Comparison of ENCODE assay signal across 10 cellular contexts in the genomic region with DNA sequence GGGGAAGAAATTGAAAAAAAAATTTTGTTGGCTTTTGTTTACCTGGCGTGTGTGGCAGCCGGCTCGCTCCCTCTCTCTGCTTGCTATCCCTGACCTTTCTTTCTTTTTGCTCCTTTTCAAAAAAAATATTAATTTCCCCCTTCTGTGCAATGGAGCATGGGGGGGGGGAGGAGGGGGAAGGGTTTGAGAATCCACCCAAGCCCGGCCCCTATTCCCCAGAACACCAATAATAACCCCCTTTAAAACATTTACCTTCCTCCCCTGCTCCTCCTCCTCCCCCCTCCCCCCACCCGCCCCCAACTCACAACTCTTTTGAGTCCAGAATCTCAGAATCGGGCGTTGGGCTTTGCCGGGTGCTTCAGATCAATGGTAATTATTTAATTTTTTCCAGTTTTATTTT. TPM values are rescaled to one million over a fixed set of nuclear protein-coding genes. Genes with fewer than 3 reads are reported as not detected.
A peak's percentile ranks its signal among the peaks of the same experiment; 100 is the strongest.
DNase-seq lines count a peak whose midpoint lies in the region; ATAC-seq and TF ChIP-seq lines count a peak whose summit lies in the region.
"Had no signal": no experiment of that assay in that cellular context is flagged by ENCODE, and none has a peak within 500 bp of the region (broad histone marks: within the 10 kb centered on the region; RNA-seq: fewer than 3 reads in every experiment).

No MANE protein-coding gene starts in this region.

- in situ Hi-C loops in GM13976 (cut with MboI; ENCODE audit: low sequenced_read_pairs, unreplicated experiment), result no loop called here

- H3K9me3 Mint-ChIP-seq in T-helper 2 cell treated with Interferon-gamma antibody and Interleukin-4, amounts not matched to agents 5 μg/mL and 100 μg/mL, for 36 hours, result no peaks in the 10 kb centered on the region

- H3K4me2 ChIP-seq in fibroblast of lung (ENCODE audit: extremely low read depth, insufficient read depth, low read length), result peak overlapping the region; percentile 98

- DNase-seq in T-helper 2 cell treated with Interferon-gamma antibody and Interleukin-4, amounts not matched to agents 5 μg/mL and 100 μg/mL, for 36 hours (ENCODE audit: low spot score), result no peak
- no peak for DNase-seq in T-helper 2 cell
- no peak for DNase-seq in SK-N-MC (ENCODE audit: low read depth, low spot score)
- peak; percentile 53 to 57 for DNase-seq in fibroblast of lung (ENCODE audit: low read depth in 2 of 2)
- no peak for DNase-seq in 8988T
- no peak for DNase-seq in GM13976 (ENCODE audit: low spot score)
- DNase-seq: CD4-positive, CD25-positive, alpha-beta regulatory T cell; T-helper 9 cell had no signal

- H3K4me1 ChIP-seq in fibroblast of lung (ENCODE audit: control insufficient read depth, extremely low read depth, insufficient read depth, low read length) (peaks cover 25% of the 10 kb centered on the region), subcutaneous abdominal adipose tissue (ENCODE audit: control insufficient read depth in 5 of 5, insufficient read depth in 5 of 5, low read length in 5 of 5) (peaks cover 16 to 93% (median 88%) of the 10 kb centered on the region in 5 donors)

- peaks cover 11% of the 10 kb centered on the region for H3K4me1 Mint-ChIP-seq in T-helper 2 cell treated with Interferon-gamma antibody and Interleukin-4, amounts not matched to agents 5 μg/mL and 100 μg/mL, for 36 hours (ENCODE audit: low read depth)

- H3K9me3 ChIP-seq in SK-N-MC (ENCODE audit: low read depth, low read length) (no peaks in the 10 kb centered on the region), fibroblast of lung (ENCODE audit: control insufficient read depth, insufficient read depth, low read depth, low read length) (no peaks in the 10 kb centered on the region), subcutaneous abdominal adipose tissue (ENCODE audit: control insufficient read depth in 5 of 5, low read length in 5 of 5) (no peaks in the 10 kb centered on the region)

- H3K27ac Mint-ChIP-seq in T-helper 2 cell treated with Interferon-gamma antibody and Interleukin-4, amounts not matched to agents 5 μg/mL and 100 μg/mL, for 36 hours, result no peak overlapping the region

- H3K27me3 ChIP-seq in fibroblast of lung (ENCODE audit: control insufficient read depth, insufficient read depth, low read length) (no peaks in the 10 kb centered on the region), subcutaneous abdominal adipose tissue (ENCODE audit: control insufficient read depth in 5 of 5, insufficient read depth in 4 of 5, low read length in 5 of 5) (no peaks in the 10 kb centered on the region)

- H3K36me3 Mint-ChIP-seq in T-helper 2 cell treated with Interferon-gamma antibody and Interleukin-4, amounts not matched to agents 5 μg/mL and 100 μg/mL, for 36 hours (ENCODE audit: low read depth), result no peaks in the 10 kb centered on the region

- H3K27me3 Mint-ChIP-seq in T-helper 2 cell treated with Interferon-gamma antibody and Interleukin-4, amounts not matched to agents 5 μg/mL and 100 μg/mL, for 36 hours (ENCODE audit: low read depth), result peaks cover 66% of the 10 kb centered on the region

- H3K9ac ChIP-seq in SK-N-MC (ENCODE audit: insufficient read length) (peak overlapping the region; percentile 70), fibroblast of lung (ENCODE audit: insufficient read depth, low read length) (peak overlapping the region; percentile 60), subcutaneous abdominal adipose tissue (ENCODE audit: low read length in 5 of 5) (peak overlapping the region in 1 of 5 donors; percentile 23)

- H4K20me1 ChIP-seq in fibroblast of lung (ENCODE audit: control insufficient read depth, extremely low read depth, insufficient read depth, low read length), result no peaks in the 10 kb centered on the region

- TF ChIP-seq CTCF in fibroblast of lung (conservative IDR thresholded peaks at IDR 0.05 in 1 of 2, IDR thresholded peaks at IDR 0.05 in 1 of 2; ENCODE audit: low read depth in 1 of 2, low read length in 2 of 2) (no peak), GM13976 (IDR thresholded peaks at IDR 0.05; ENCODE audit: borderline replicate concordance, control extremely low read depth, extremely low read depth, insufficient read depth, missing control alignments) (no peak)

- H3K4me3 ChIP-seq in SK-N-MC (peak overlapping the region; percentile 89), fibroblast of lung (replicated peaks in 1 of 4; ENCODE audit: control extremely low read depth in 1 of 4, insufficient read depth in 1 of 4, low read depth in 3 of 4, low read length in 4 of 4) (peak overlapping the region; percentile 62 to 87 (median 73)), subcutaneous abdominal adipose tissue (ENCODE audit: low read depth in 1 of 5, low read length in 5 of 5) (peak overlapping the region; percentile 56 to 76 (median 69))

- ATAC-seq in HG03432 (IDR thresholded peaks at IDR 0.05; ENCODE audit: unreplicated experiment), result no peak

- no peak overlapping the region for H2AFZ ChIP-seq in fibroblast of lung (ENCODE audit: low read length)

- H3K79me2 ChIP-seq in fibroblast of lung (ENCODE audit: control insufficient read depth, insufficient read depth, low read length), result peaks cover 84% of the 10 kb centered on the region

- peak overlapping the region; percentile 97; the same call in 1 of the 2 replicates for H3K27ac ChIP-seq in SK-N-MC
- H3K27ac ChIP-seq in fibroblast of lung (ENCODE audit: insufficient read depth, low read length), result peak overlapping the region; percentile 96
- peak overlapping the region; percentile 99 for H3K27ac ChIP-seq in subcutaneous abdominal adipose tissue (ENCODE audit: low read depth, low read length)

- H3K36me3 ChIP-seq in SK-N-MC (ENCODE audit: insufficient read depth, low read length), result peaks cover 24% of the 10 kb centered on the region; the same call in 1 of the 2 replicates
- H3K36me3 ChIP-seq in fibroblast of lung (ENCODE audit: control insufficient read depth, insufficient read depth, low read length), result peaks cover 4% of the 10 kb centered on the region
- peaks cover 0 to 15% (median 4%) of the 10 kb centered on the region in 5 donors for H3K36me3 ChIP-seq in subcutaneous abdominal adipose tissue (ENCODE audit: control insufficient read depth in 5 of 5, insufficient read depth in 5 of 5, low read length in 5 of 5)

- peak overlapping the region; percentile 71 for H3K4me3 Mint-ChIP-seq in T-helper 2 cell treated with Interferon-gamma antibody and Interleukin-4, amounts not matched to agents 5 μg/mL and 100 μg/mL, for 36 hours

RNA-seq across cellular contexts. Expression of a gene that starts 28.4 kb away (rescaled TPM):
- total RNA-seq in fibroblast of lung, result 55.2 and 74.8 TPM in 2 replicates
- 35.7 and 75.9 TPM in 2 replicates for polyA plus RNA-seq in fibroblast of lung
- polyA plus RNA-seq in fibroblast of lung (2012), result 139 and 196 TPM in 2 replicates
- polyA minus RNA-seq in fibroblast of lung (ENCODE audit: low replicate concordance), result 272 and 385 TPM in 2 replicates

RNA-seq across cellular contexts. Expression of a gene that starts 54.3 kb away (rescaled TPM):
- total RNA-seq in fibroblast of lung, result not detected in 2 replicates
- polyA plus RNA-seq in fibroblast of lung, result 0.03 TPM in 1 of 2 replicates, not detected in the other
- not detected in 2 replicates for polyA plus RNA-seq in fibroblast of lung (2012)
- polyA minus RNA-seq in fibroblast of lung (ENCODE audit: low replicate concordance), result not detected in 2 replicates
- total RNA-seq: CD4-positive, CD25-positive, alpha-beta regulatory T cell had no signal
- polyA plus RNA-seq: CD4-positive, CD25-positive, alpha-beta regulatory T cell had no signal

Comparison
In these comparisons a context has a peak if more than half of its experiments do, and no peak if none do; other contexts are left out.
1. DNase-seq: peak in fibroblast of lung (2 of 2); none in T-helper 2 cell treated with Interferon-gamma antibody and Interleukin-4, amounts not matched to agents 5 μg/mL and 100 μg/mL, for 36 hours (single experiment), T-helper 2 cell (0 of 5), SK-N-MC (single experiment), 8988T (single experiment) and GM13976 (single experiment).
2. Peak in every context shown above with its lines, with median percentiles within 50 percentile points of each other: H3K27ac ChIP-seq and H3K4me3 ChIP-seq.